8 cellular contexts compared by ENCODE assay signal in the genomic region with DNA sequence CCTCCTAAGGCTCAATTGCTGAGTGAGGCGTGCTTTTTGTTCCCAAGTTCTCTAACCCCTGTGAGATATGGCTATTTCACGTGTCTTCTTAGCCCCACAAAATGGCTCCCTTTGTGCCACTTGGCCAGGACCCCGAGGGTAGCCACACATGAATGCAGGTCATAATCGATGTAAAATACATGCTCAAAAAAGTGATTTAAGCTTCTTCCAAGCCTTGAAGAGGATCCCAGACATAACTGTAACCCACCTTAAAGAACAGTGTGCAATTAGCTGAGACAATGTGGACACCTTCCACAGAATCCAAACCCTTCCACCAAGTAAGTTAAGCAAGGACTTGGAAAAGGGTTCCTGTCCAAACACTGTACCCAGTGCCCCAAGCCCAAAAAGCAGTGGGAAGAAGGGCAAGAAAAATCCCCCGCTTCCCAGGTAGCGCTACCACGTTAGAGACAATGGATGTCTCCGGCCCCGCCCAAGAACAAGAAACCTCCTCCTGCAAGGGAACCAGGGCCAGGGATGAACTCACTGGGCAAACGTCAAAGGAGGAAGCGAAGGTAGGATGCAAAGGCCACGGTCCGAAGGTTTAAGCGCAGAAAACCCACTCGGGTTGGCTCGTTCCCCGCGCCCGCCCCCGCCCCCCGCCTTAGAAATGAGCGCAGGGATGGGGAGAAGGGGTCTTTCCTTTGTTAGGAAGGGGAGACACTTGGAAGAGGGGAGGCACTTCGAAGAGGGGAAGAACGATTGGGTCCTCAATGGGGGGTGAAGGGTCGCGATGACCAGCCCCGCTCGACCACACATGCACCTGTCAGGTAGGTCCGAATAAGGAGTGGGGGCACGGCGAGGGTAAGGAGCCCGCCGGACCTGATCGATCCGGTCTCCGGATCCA. TPM values are rescaled to one million over a fixed set of nuclear protein-coding genes. Genes with fewer than 3 reads are reported as not detected.
DNase-seq lines count a peak whose midpoint lies in the region; ATAC-seq and TF ChIP-seq lines count a peak whose summit lies in the region.

No MANE protein-coding gene starts in this region.

- H3K27ac ChIP-seq in OCI-LY1 (ENCODE audit: low read depth, low read length, poor library complexity, severe bottlenecking) = peak overlapping the region; percentile 42

- peak overlapping the region; percentile 73 for H3K27ac Mint-ChIP-seq in activated naive CD8-positive, alpha-beta T cell treated with anti-CD3 and anti-CD28 coated beads, Interleukin-2, amount 50 U/mL, for 24 hours

- H2AFZ ChIP-seq in OCI-LY1 (ENCODE audit: low read length) = no peak overlapping the region

- H3K79me2 ChIP-seq in OCI-LY1 (ENCODE audit: insufficient read depth, low read length) = peaks cover 56% of the 10 kb centered on the region

- TF ChIP-seq CTCF in OCI-LY1 (IDR thresholded peaks at IDR 0.05; ENCODE audit: low read length) = no peak

- H3K4me2 ChIP-seq in OCI-LY1 (ENCODE audit: low read length) = peak overlapping the region; percentile 100

- H4K20me1 ChIP-seq in OCI-LY1 (ENCODE audit: insufficient read depth, low read length) = no peaks in the 10 kb centered on the region

- peaks cover 21% of the 10 kb centered on the region for H3K4me1 ChIP-seq in OCI-LY1 (ENCODE audit: insufficient read depth, low read length, severe bottlenecking)

- H3K4me1 Mint-ChIP-seq in activated naive CD8-positive, alpha-beta T cell treated with anti-CD3 and anti-CD28 coated beads, Interleukin-2, amount 50 U/mL, for 24 hours = peaks cover 32% of the 10 kb centered on the region

- peak overlapping the region; percentile 100 for H3K9ac ChIP-seq in OCI-LY1 (ENCODE audit: low read length)

- no peak for ATAC-seq in activated naive CD8-positive, alpha-beta T cell treated with anti-CD3 and anti-CD28 coated beads, Interleukin-2, amount 50 U/mL, for 24 hours

- DNase-seq in EL (peak; percentile 57), HK-2 (ENCODE audit: unreplicated experiment) (peak; percentile 54), iPS-NIHi7 (ENCODE audit: extremely low spot score) (peak; percentile 50), ureter (ENCODE audit: low spot score) (no peak)
- peak; percentile 42 for DNase-seq in activated naive CD8-positive, alpha-beta T cell treated with anti-CD3 and anti-CD28 coated beads, Interleukin-2, amount 50 U/mL, for 24 hours
- DNase-seq in stimulated activated CD4-positive, alpha-beta T cell treated with anti-CD3 and anti-CD28 coated beads, Interleukin-2, amount 100 ng/mL, for 24 hours = peak; percentile 37 to 52
- DNase-seq in NK-92 treated with Interleukin-12 subunit alpha and Interleukin-12 subunit beta, amount 100 ng/mL, for 24 hours (lab: John Stamatoyannopoulos, UW) = no peak

- H3K36me3 ChIP-seq in OCI-LY1 (ENCODE audit: insufficient read depth, low read length) = peaks cover 29% of the 10 kb centered on the region

- no peaks in the 10 kb centered on the region for H3K27me3 ChIP-seq in OCI-LY1 (ENCODE audit: insufficient read depth, low read length)

- H3K9me2 ChIP-seq in OCI-LY1 (ENCODE audit: low read depth, low read length) = no peaks in the 10 kb centered on the region

- no peaks in the 10 kb centered on the region for H3K9me3 Mint-ChIP-seq in activated naive CD8-positive, alpha-beta T cell treated with anti-CD3 and anti-CD28 coated beads, Interleukin-2, amount 50 U/mL, for 24 hours

- H3F3A ChIP-seq in OCI-LY1 (ENCODE audit: insufficient read depth, low read length) = no peaks in the 10 kb centered on the region

- H3K27me3 Mint-ChIP-seq in activated naive CD8-positive, alpha-beta T cell treated with anti-CD3 and anti-CD28 coated beads, Interleukin-2, amount 50 U/mL, for 24 hours = peaks cover 2% of the 10 kb centered on the region

- H3K36me3 Mint-ChIP-seq in activated naive CD8-positive, alpha-beta T cell treated with anti-CD3 and anti-CD28 coated beads, Interleukin-2, amount 50 U/mL, for 24 hours (ENCODE audit: low read depth) = peaks cover 18% of the 10 kb centered on the region

- H3K9me3 ChIP-seq in OCI-LY1 (ENCODE audit: low read length) = no peaks in the 10 kb centered on the region

- peak overlapping the region; percentile 100 for H3K4me3 ChIP-seq in OCI-LY1 (ENCODE audit: low read depth, low read length, poor library complexity, severe bottlenecking)

- peak overlapping the region; percentile 93 for H3K4me3 Mint-ChIP-seq in activated naive CD8-positive, alpha-beta T cell treated with anti-CD3 and anti-CD28 coated beads, Interleukin-2, amount 50 U/mL, for 24 hours

RNA-seq across cellular contexts. Expression of gene JPT1, which starts 1.1 kb away (rescaled TPM):
- 93.9 TPM for total RNA-seq in ureter

RNA-seq across cellular contexts. Expression of gene NT5C, which starts 21.7 kb away (rescaled TPM):
- total RNA-seq in ureter = 81.6 TPM

RNA-seq across cellular contexts. Expression of gene SUMO2, which starts 29.5 kb away (rescaled TPM):
- total RNA-seq in ureter = 326 TPM

RNA-seq across cellular contexts. Expression of gene ARMC7, which starts 43.4 kb away (rescaled TPM):
- 13.8 TPM for total RNA-seq in ureter

RNA-seq across cellular contexts. Expression of gene NUP85, which starts 52.3 kb away (rescaled TPM):
- total RNA-seq in ureter = 88.6 TPM

Comparison
In these comparisons a context has a peak if more than half of its experiments do, and no peak if none do; other contexts are left out.
1. DNase-seq: peak in EL (single experiment), HK-2 (single experiment), activated naive CD8-positive, alpha-beta T cell treated with anti-CD3 and anti-CD28 coated beads, Interleukin-2, amount 50 U/mL, for 24 hours (single experiment), iPS-NIHi7 (single experiment) and stimulated activated CD4-positive, alpha-beta T cell treated with anti-CD3 and anti-CD28 coated beads, Interleukin-2, amount 100 ng/mL, for 24 hours (2 of 2); none in NK-92 treated with Interleukin-12 subunit alpha and Interleukin-12 subunit beta, amount 100 ng/mL, for 24 hours (single experiment) and ureter (single experiment).